ENCODE assay signal across 9 cellular contexts in genomic region chr20:856361-856775, GRCh38. TPM values are rescaled to one million over a fixed set of nuclear protein-coding genes. Genes with fewer than 3 reads are reported as not detected.
DNase-seq lines count a peak whose midpoint lies in the region; ATAC-seq, FAIRE-seq and TF ChIP-seq lines count a peak whose summit lies in the region.
"Had no signal": no experiment of that assay in that cellular context is flagged by ENCODE, and none has a peak within 500 bp of the region (broad histone marks: within the 10 kb centered on the region; RNA-seq: fewer than 3 reads in every experiment).

No MANE protein-coding gene starts in this region.

- peak overlapping the region; percentile 81 for H3K27ac ChIP-seq in epithelial cell of prostate

- H3K9me3 Mint-ChIP-seq in activated CD4-positive, alpha-beta T cell treated with anti-CD3 and anti-CD28 coated beads, Interleukin-2, amount 10 ng/mL, durations not matched to agents 7 days and 5 days: peaks cover 2% of the 10 kb centered on the region

- no peak for FAIRE-seq in GM12892 (lab: Jason Lieb, UNC)
- FAIRE-seq: islet of Langerhans had no signal

- H3K27me3 Mint-ChIP-seq in activated CD4-positive, alpha-beta T cell treated with anti-CD3 and anti-CD28 coated beads, Interleukin-2, amount 10 ng/mL, durations not matched to agents 7 days and 5 days: no peaks in the 10 kb centered on the region

- no peak for TF ChIP-seq POLR2A in GM12892 (IDR thresholded peaks at IDR 0.05; ENCODE audit: low read depth, low read length)

- POLR2A ChIA-PET in activated CD4-positive, alpha-beta T cell treated with anti-CD3 and anti-CD28 coated beads, Interleukin-2, amount 10 ng/mL, durations not matched to agents 7 days and 5 days (lab: Charles Lee): no interaction called here

- DNase-seq in HCEC 1CT (peak; percentile 56), epithelial cell of prostate (ENCODE audit: low read depth, low spot score) (peak; percentile 98), NK-92 (lab: John Stamatoyannopoulos, UW; ENCODE audit: unreplicated experiment) (no peak), GM12892 (ENCODE audit: insufficient read length) (no peak)
- DNase-seq in activated CD4-positive, alpha-beta T cell treated with anti-CD3 and anti-CD28 coated beads, Interleukin-2, amount 10 ng/mL, durations not matched to agents 7 days and 5 days: peak; percentile 54
- DNase-seq in stimulated activated CD4-positive, alpha-beta T cell treated with anti-CD3 and anti-CD28 coated beads, Interleukin-1b, Interleukin-23, amount 100 ng/mL, for 48 hours: peak; percentile 32

- H3K4me3 Mint-ChIP-seq in activated CD4-positive, alpha-beta T cell treated with anti-CD3 and anti-CD28 coated beads, Interleukin-2, amount 10 ng/mL, durations not matched to agents 7 days and 5 days: peak overlapping the region; percentile 17

- CTCF ChIA-PET in activated CD4-positive, alpha-beta T cell treated with anti-CD3 and anti-CD28 coated beads, Interleukin-2, amount 10 ng/mL, durations not matched to agents 7 days and 5 days (lab: Charles Lee): interaction anchor here (0.7 to 2.1 kb wide), 3 partner anchors 8 to 10 kb away, joined by 3 to 5 read pairs (median 3); no protein-coding TSS in a partner anchor

- H3K36me3 Mint-ChIP-seq in activated CD4-positive, alpha-beta T cell treated with anti-CD3 and anti-CD28 coated beads, Interleukin-2, amount 10 ng/mL, durations not matched to agents 7 days and 5 days (ENCODE audit: low read depth): peaks cover 32% of the 10 kb centered on the region

- ATAC-seq in GM21526 (IDR thresholded peaks at IDR 0.05; ENCODE audit: low FRiP score, unreplicated experiment) (no peak), GM21381 (IDR thresholded peaks at IDR 0.05; ENCODE audit: unreplicated experiment) (no peak)

- peaks cover 87% of the 10 kb centered on the region for H3K4me1 Mint-ChIP-seq in activated CD4-positive, alpha-beta T cell treated with anti-CD3 and anti-CD28 coated beads, Interleukin-2, amount 10 ng/mL, durations not matched to agents 7 days and 5 days

- peak overlapping the region; percentile 75 for H3K27ac Mint-ChIP-seq in activated CD4-positive, alpha-beta T cell treated with anti-CD3 and anti-CD28 coated beads, Interleukin-2, amount 10 ng/mL, durations not matched to agents 7 days and 5 days

RNA-seq across cellular contexts. Expression of gene FAM110A, which starts 22.9 kb away (rescaled TPM):
- total RNA-seq in activated CD4-positive, alpha-beta T cell treated with anti-CD3 and anti-CD28 coated beads, Interleukin-2, amount 10 ng/mL, durations not matched to agents 7 days and 5 days: 10 to 100 TPM; 27.6 to 30.2 TPM
- polyA plus RNA-seq in GM12892 (2012; ENCODE audit: missing spikeins): 3.0 TPM

RNA-seq across cellular contexts. Expression of gene ANGPT4, which starts 59.8 kb away (rescaled TPM):
- total RNA-seq in activated CD4-positive, alpha-beta T cell treated with anti-CD3 and anti-CD28 coated beads, Interleukin-2, amount 10 ng/mL, durations not matched to agents 7 days and 5 days: not detected
- not detected for polyA plus RNA-seq in GM12892 (2012; ENCODE audit: missing spikeins)

Comparison
In these comparisons a context has a peak if more than half of its experiments do, and no peak if none do; other contexts are left out.
1. DNase-seq: peak in HCEC 1CT (single experiment), activated CD4-positive, alpha-beta T cell treated with anti-CD3 and anti-CD28 coated beads, Interleukin-2, amount 10 ng/mL, durations not matched to agents 7 days and 5 days (single experiment), epithelial cell of prostate (single experiment) and stimulated activated CD4-positive, alpha-beta T cell treated with anti-CD3 and anti-CD28 coated beads, Interleukin-1b, Interleukin-23, amount 100 ng/mL, for 48 hours (single experiment); none in NK-92 (single experiment) and GM12892 (single experiment).